11 cellular contexts compared by ENCODE assay signal in the genomic region with DNA sequence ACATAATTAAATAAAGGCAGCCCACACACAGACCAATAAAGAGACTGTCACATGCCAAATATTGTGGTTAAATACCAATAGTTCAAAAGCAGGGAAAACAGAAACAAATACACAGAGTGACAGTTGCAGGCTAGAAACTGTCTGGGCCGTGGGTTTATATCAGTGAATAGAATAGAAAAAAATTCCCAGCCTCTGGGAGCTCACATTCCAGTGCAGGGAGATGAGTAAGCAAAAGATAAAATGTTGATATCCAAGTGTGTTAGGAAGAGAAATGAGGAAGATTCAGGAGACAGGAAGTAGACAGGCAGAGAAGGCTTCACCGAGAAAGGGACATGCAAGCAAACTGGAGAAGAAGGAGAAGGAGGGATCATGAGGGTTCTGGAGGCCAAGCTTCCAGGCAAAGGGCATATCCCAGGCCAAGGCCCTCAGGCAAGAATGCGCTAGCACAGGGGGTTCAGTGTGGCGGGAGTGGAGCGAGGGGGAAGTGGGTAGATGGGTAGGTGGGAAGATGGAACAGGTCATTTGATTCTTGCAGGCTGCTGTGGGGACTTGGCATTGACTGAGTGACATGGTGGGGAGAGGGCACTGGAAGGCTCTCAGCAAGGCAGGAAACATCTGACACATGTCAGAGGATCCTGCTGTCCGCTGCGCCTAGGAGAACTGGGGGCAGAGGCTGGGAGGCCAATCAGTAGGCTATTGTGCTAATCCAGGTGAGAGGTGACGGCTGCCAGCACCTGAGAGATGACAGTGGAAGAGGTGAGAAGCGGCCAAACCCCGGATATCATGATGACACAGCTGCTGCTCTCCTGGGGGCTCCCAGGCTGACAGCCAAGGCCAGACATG.
DNase-seq lines count a peak whose midpoint lies in the region; ATAC-seq, FAIRE-seq and TF ChIP-seq lines count a peak whose summit lies in the region.
"Had no signal": no experiment of that assay in that cellular context is flagged by ENCODE, and none has a peak within 500 bp of the region (broad histone marks: within the 10 kb centered on the region; RNA-seq: fewer than 3 reads in every experiment).

No MANE protein-coding gene starts in this region.

- H2AFZ ChIP-seq in keratinocyte (ENCODE audit: control insufficient read depth, low read length), result peak overlapping the region; percentile 92

- FAIRE-seq in keratinocyte (lab: Jason Lieb, UNC), result peak; percentile 13
- no peak for FAIRE-seq in urothelium cell line (lab: Jason Lieb, UNC)
- FAIRE-seq: A204.1 had no signal

- H3K4me2 ChIP-seq in keratinocyte (ENCODE audit: control insufficient read depth, extremely low read depth, insufficient read depth, low read depth, low read length), result peak overlapping the region; percentile 29

- no peaks in the 10 kb centered on the region for H3K36me3 Mint-ChIP-seq in activated T-helper 1 cell treated with anti-CD3 and anti-CD28 coated beads, Interleukin-12 subunit alpha, Interleukin-12 subunit beta, Interleukin-2, Interleukin-4 antibody, amounts not matched to agents 30 ng/mL and 10 ng/mL and 1 ng/mL, durations not matched to agents 14 hours and 24 hours and 36 hours (ENCODE audit: low read depth)

- H3K79me2 ChIP-seq in keratinocyte (ENCODE audit: control insufficient read depth, insufficient read depth, low read length), result no peaks in the 10 kb centered on the region

- H3K9ac ChIP-seq in keratinocyte (ENCODE audit: control insufficient read depth, extremely low read depth, insufficient read depth, low read length), result no peak overlapping the region

- H3K27me3 ChIP-seq in SJSA1 (replicated peaks), result no peaks in the 10 kb centered on the region
- no peaks in the 10 kb centered on the region for H3K27me3 ChIP-seq in keratinocyte (ENCODE audit: control insufficient read depth, extremely low read depth, insufficient read depth, low read length)
- H3K27me3 ChIP-seq: right atrium auricular region had no signal

- H3K27me3 Mint-ChIP-seq in activated T-helper 1 cell treated with anti-CD3 and anti-CD28 coated beads, Interleukin-12 subunit alpha, Interleukin-12 subunit beta, Interleukin-2, Interleukin-4 antibody, amounts not matched to agents 30 ng/mL and 10 ng/mL and 1 ng/mL, durations not matched to agents 14 hours and 24 hours and 36 hours (ENCODE audit: insufficient read depth), result peaks cover 6% of the 10 kb centered on the region

- no peaks in the 10 kb centered on the region for H3K9me3 Mint-ChIP-seq in activated T-helper 1 cell treated with anti-CD3 and anti-CD28 coated beads, Interleukin-12 subunit alpha, Interleukin-12 subunit beta, Interleukin-2, Interleukin-4 antibody, amounts not matched to agents 30 ng/mL and 10 ng/mL and 1 ng/mL, durations not matched to agents 14 hours and 24 hours and 36 hours

- no peaks in the 10 kb centered on the region for H3K9me3 ChIP-seq in SJSA1 (replicated peaks)
- no peaks in the 10 kb centered on the region for H3K9me3 ChIP-seq in keratinocyte (ENCODE audit: control insufficient read depth, low read depth, low read length)
- H3K9me3 ChIP-seq: right atrium auricular region had no signal

- H3K4me3 Mint-ChIP-seq in activated T-helper 1 cell treated with anti-CD3 and anti-CD28 coated beads, Interleukin-12 subunit alpha, Interleukin-12 subunit beta, Interleukin-2, Interleukin-4 antibody, amounts not matched to agents 30 ng/mL and 10 ng/mL and 1 ng/mL, durations not matched to agents 14 hours and 24 hours and 36 hours, result no peak overlapping the region

- no peaks in the 10 kb centered on the region for H3K9me1 ChIP-seq in keratinocyte (ENCODE audit: control insufficient read depth, extremely low read depth, insufficient read depth, low read length)

- H3K4me3 ChIP-seq in SJSA1, result no peak overlapping the region
- no peak overlapping the region for H3K4me3 ChIP-seq in keratinocyte (ENCODE audit: control insufficient read depth in 2 of 3, extremely low read depth in 1 of 3, insufficient read depth in 2 of 3, low read depth in 1 of 3, low read length in 3 of 3)
- H3K4me3 ChIP-seq: right atrium auricular region had no signal

- no peak for ATAC-seq in HG02884 (IDR thresholded peaks at IDR 0.05; ENCODE audit: unreplicated experiment)

- H4K20me1 ChIP-seq in keratinocyte (ENCODE audit: control insufficient read depth, extremely low read depth, insufficient read depth, low read length), result no peaks in the 10 kb centered on the region

- no peaks in the 10 kb centered on the region for H3K4me1 Mint-ChIP-seq in activated T-helper 1 cell treated with anti-CD3 and anti-CD28 coated beads, Interleukin-12 subunit alpha, Interleukin-12 subunit beta, Interleukin-2, Interleukin-4 antibody, amounts not matched to agents 30 ng/mL and 10 ng/mL and 1 ng/mL, durations not matched to agents 14 hours and 24 hours and 36 hours (ENCODE audit: low read depth)

- H3K4me1 ChIP-seq in SJSA1 (replicated peaks), result peaks cover 47% of the 10 kb centered on the region
- H3K4me1 ChIP-seq in keratinocyte (ENCODE audit: control insufficient read depth, extremely low read depth, insufficient read depth, low read length), result peaks cover 30% of the 10 kb centered on the region

- dilution Hi-C loops in keratinocyte (cut with MboI; ENCODE audit: extremely low pct_ligation_motif_present, low sequenced_read_pairs), result no loop called here

- TF ChIP-seq CTCF in keratinocyte (optimal IDR thresholded peaks at IDR 0.05 in 1 of 3, IDR thresholded peaks at IDR 0.05 in 1 of 3, conservative IDR thresholded peaks at IDR 0.05 in 1 of 3; ENCODE audit: extremely low read depth in 1 of 3, insufficient read depth in 2 of 3, low read length in 3 of 3), result no peak

- DNase-seq in A172 (ENCODE audit: low spot score) (peak; percentile 67), M059J (ENCODE audit: low read depth) (peak; percentile 50), SJSA1 (ENCODE audit: low read depth in 1 of 2, low spot score in 2 of 2) (peak; percentile 56 to 86), keratinocyte (ENCODE audit: low read depth, low spot score) (no peak), HT-29 (ENCODE audit: low spot score) (no peak), urothelium cell line (ENCODE audit: low spot score) (no peak)
- no peak for DNase-seq in activated T-helper 1 cell treated with anti-CD3 and anti-CD28 coated beads, Interleukin-12 subunit alpha, Interleukin-12 subunit beta, Interleukin-2, Interleukin-4 antibody, amounts not matched to agents 30 ng/mL and 10 ng/mL and 1 ng/mL, durations not matched to agents 14 hours and 24 hours and 36 hours (ENCODE audit: low spot score)
- DNase-seq: islet precursor cell had no signal

- intact Hi-C loops in activated T-helper 1 cell treated with anti-CD3 and anti-CD28 coated beads, Interleukin-12 subunit alpha, Interleukin-12 subunit beta, Interleukin-2, Interleukin-4 antibody, amounts not matched to agents 30 ng/mL and 10 ng/mL and 1 ng/mL, durations not matched to agents 14 hours and 24 hours and 36 hours (cut with micrococcal nuclease), result loop anchor here (10.0 kb wide), 2 partner anchors 285 to 545 kb away; no protein-coding TSS in a partner anchor

- H3K36me3 ChIP-seq in SJSA1, result no peaks in the 10 kb centered on the region
- no peaks in the 10 kb centered on the region for H3K36me3 ChIP-seq in keratinocyte (ENCODE audit: control insufficient read depth in 2 of 2, extremely low read depth in 1 of 2, insufficient read depth in 2 of 2, low read length in 2 of 2)
- H3K36me3 ChIP-seq: right atrium auricular region had no signal

- H3K27ac ChIP-seq in SJSA1 (peak overlapping the region; percentile 90), keratinocyte (ENCODE audit: control insufficient read depth, insufficient read depth, low read length) (no peak overlapping the region)

- no peak overlapping the region for H3K27ac Mint-ChIP-seq in activated T-helper 1 cell treated with anti-CD3 and anti-CD28 coated beads, Interleukin-12 subunit alpha, Interleukin-12 subunit beta, Interleukin-2, Interleukin-4 antibody, amounts not matched to agents 30 ng/mL and 10 ng/mL and 1 ng/mL, durations not matched to agents 14 hours and 24 hours and 36 hours

Comparison
In these comparisons a context has a peak if more than half of its experiments do, and no peak if none do; other contexts are left out.
1. DNase-seq: peak in A172 (single experiment), M059J (single experiment) and SJSA1 (2 of 2); none in keratinocyte (single experiment), HT-29 (single experiment), activated T-helper 1 cell treated with anti-CD3 and anti-CD28 coated beads, Interleukin-12 subunit alpha, Interleukin-12 subunit beta, Interleukin-2, Interleukin-4 antibody, amounts not matched to agents 30 ng/mL and 10 ng/mL and 1 ng/mL, durations not matched to agents 14 hours and 24 hours and 36 hours (single experiment) and urothelium cell line (single experiment).